ENCODE assay signal across 20 cellular contexts in genomic region chr18:10052871-10053270, GRCh38.
"Had no signal": no experiment of that assay in that cellular context is flagged by ENCODE, and none has a peak within 500 bp of the region (broad histone marks: within the 10 kb centered on the region; RNA-seq: fewer than 3 reads in every experiment).

No MANE protein-coding gene starts in this region.

- H3K27me3 ChIP-seq: right lobe of liver, thyroid gland had no signal

- ATAC-seq: naive thymus-derived CD4-positive, alpha-beta T cell; right lobe of liver; stimulated activated naive B cell treated with anti-CD40 and anti-IgM and Interleukin-4, amounts not matched to agents 10 μg/mL and 1 μg/mL and 100 μg/mL, for 72 hours had no signal

- DNase-seq: activated CD4-positive, alpha-beta memory T cell treated with anti-CD3 and anti-CD28 coated beads for 36 hours; activated CD4-positive, alpha-beta T cell treated with anti-CD3 and anti-CD28 coated beads for 48 hours; activated CD4-positive, CD25-positive, alpha-beta regulatory T cell; activated naive CD4-positive, alpha-beta T cell treated with Interleukin-2 at 50 U/mL for 16 hours; activated naive CD8-positive, alpha-beta T cell treated with anti-CD3 and anti-CD28 coated beads for 36 hours; activated T-cell treated with anti-CD3 and anti-CD28 coated beads, Interleukin-2, amount 50 U/mL, for 48 hours; effector CD8-positive, alpha-beta T cell; erythroblast; glutamatergic neuron; islet precursor cell; lower lobe of right lung; naive thymus-derived CD4-positive, alpha-beta T cell; occipital lobe; right lobe of liver; stimulated activated CD4-positive, alpha-beta T cell treated with anti-CD3 and anti-CD28 coated beads, Interleukin-15, amount 100 ng/mL, for 24 hours; stimulated activated CD8-positive, alpha-beta memory T cell treated with anti-CD3 and anti-CD28 coated beads, Interleukin-4, amount 100 ng/mL, for 48 hours; stimulated activated naive B cell treated with anti-CD40 and anti-IgM and Interleukin-4, amounts not matched to agents 10 μg/mL and 1 μg/mL and 100 μg/mL, for 72 hours; T-helper 1 cell had no signal

- H3K4me1 ChIP-seq: right lobe of liver had no signal

- H3K9me3 ChIP-seq: lower lobe of right lung, right lobe of liver, thyroid gland had no signal

- H3K27ac ChIP-seq: lower lobe of right lung, right lobe of liver, thyroid gland had no signal

- H3K4me3 ChIP-seq: lower lobe of right lung, right lobe of liver, smooth muscle cell, thyroid gland had no signal

- H3K36me3 ChIP-seq: lower lobe of right lung, right lobe of liver, thyroid gland had no signal
